8 cellular contexts compared by ENCODE assay signal in the genomic region with DNA sequence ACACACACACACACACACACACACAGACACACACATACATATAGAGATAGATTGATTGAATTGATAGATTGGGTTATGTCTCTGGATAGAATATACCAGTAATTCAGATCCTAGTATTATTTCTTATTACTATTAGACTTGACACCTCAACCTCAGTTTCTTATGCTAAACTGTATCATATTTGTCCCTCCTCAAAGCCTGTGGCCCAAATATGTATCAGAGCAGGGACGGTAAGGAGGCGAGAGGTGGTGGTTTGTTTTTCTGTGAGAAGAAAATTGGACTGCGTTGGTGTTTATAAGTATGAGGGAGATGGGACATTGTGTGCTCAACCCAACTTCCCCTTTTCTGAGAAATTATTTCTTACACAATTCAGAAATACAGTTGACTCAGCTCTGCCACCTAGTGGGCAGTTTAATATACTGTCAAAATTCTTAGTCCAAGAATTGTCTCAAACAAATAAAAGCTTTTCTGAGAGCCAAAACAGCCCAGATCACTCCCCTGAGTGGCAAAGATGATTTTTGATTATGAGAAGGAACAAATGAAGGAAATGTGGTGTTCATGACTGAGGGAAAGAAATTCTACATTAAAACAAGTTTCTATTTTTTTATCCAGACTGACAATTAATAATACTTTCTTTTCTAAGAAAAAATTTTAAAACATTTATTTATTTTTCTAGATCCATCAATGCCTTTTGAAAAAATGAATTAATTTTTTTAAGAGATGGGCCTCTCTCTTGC. TPM values are rescaled to one million over a fixed set of nuclear protein-coding genes. Genes with fewer than 3 reads are reported as not detected.
DNase-seq lines count a peak whose midpoint lies in the region; ATAC-seq and TF ChIP-seq lines count a peak whose summit lies in the region.

No MANE protein-coding gene starts in this region.

- under 1% methylated on average over 3 of the region's 3 CpGs for WGBS in thymus

- TF ChIP-seq CTCF in GM12865 (IDR thresholded peaks at IDR 0.05; ENCODE audit: insufficient read depth, low read depth, low read length, missing control alignments) (peak; percentile 47), nephron (IDR thresholded peaks at IDR 0.05; ENCODE audit: unreplicated experiment in 3 of 3) (peak; percentile 72 to 75 (median 73))

- H3K4me3 ChIP-seq in GM12865 (ENCODE audit: low read depth, low read length): no peak overlapping the region
- peak overlapping the region; percentile 45 for H3K4me3 ChIP-seq in thymus (ENCODE audit: low read length)

- DNase-seq in GM12865 (ENCODE audit: low read depth) (peak; percentile 91), KG1 (lab: John Stamatoyannopoulos, UW) (peak; percentile 88), OCI-M2 (lab: John Stamatoyannopoulos, UW; ENCODE audit: unreplicated experiment) (peak; percentile 59), fibroblast of gingiva (ENCODE audit: low read depth) (peak; percentile 86)
- peak; percentile 39 for DNase-seq in activated T-cell treated with anti-CD3 and anti-CD28 coated beads, Interleukin-2, amount 50 U/mL, for 1 hour

- no peak for ATAC-seq in GM18870 (IDR thresholded peaks at IDR 0.05; ENCODE audit: unreplicated experiment)

- no peaks in the 10 kb centered on the region for H3K36me3 Mint-ChIP-seq in nephron (ENCODE audit: low read depth)

- no peaks in the 10 kb centered on the region for H3K9me3 ChIP-seq in thymus (ENCODE audit: control insufficient read depth)

- H3K27ac Mint-ChIP-seq in nephron: peak overlapping the region; percentile 24 to 66 (median 44)

- H3K27me3 Mint-ChIP-seq in nephron (ENCODE audit: low read depth): no peaks in the 10 kb centered on the region

- H3K27me3 ChIP-seq in thymus (ENCODE audit: control insufficient read depth, insufficient read depth): no peaks in the 10 kb centered on the region

- H3K36me3 ChIP-seq in thymus (ENCODE audit: control insufficient read depth, insufficient read depth): no peaks in the 10 kb centered on the region

- H3K9me3 Mint-ChIP-seq in nephron: no peaks in the 10 kb centered on the region

- H3K27ac ChIP-seq in thymus (ENCODE audit: low read depth): peak overlapping the region; percentile 91

- H3K4me3 Mint-ChIP-seq in nephron: no peak overlapping the region

- H3K4me1 Mint-ChIP-seq in nephron: peaks cover 13% of the 10 kb centered on the region

- no peaks in the 10 kb centered on the region for H3K4me1 ChIP-seq in thymus (ENCODE audit: control insufficient read depth, insufficient read depth, low read length)

RNA-seq across cellular contexts. Expression of gene TXNIP, which starts 10.8 kb away (rescaled TPM):
- polyA plus RNA-seq in thymus: 1,022 TPM

RNA-seq across cellular contexts. Expression of gene HJV, which starts 14.3 kb away (rescaled TPM):
- 0.62 TPM for polyA plus RNA-seq in thymus

RNA-seq across cellular contexts. Expression of gene POLR3GL, which starts 42.7 kb away (rescaled TPM):
- 89.6 TPM for polyA plus RNA-seq in thymus

RNA-seq across cellular contexts. Expression of gene ANKRD34A, which starts 42.8 kb away (rescaled TPM):
- 0.89 TPM for polyA plus RNA-seq in thymus

RNA-seq across cellular contexts. Expression of gene LIX1L, which starts 49.4 kb away (rescaled TPM):
- polyA plus RNA-seq in thymus: 22.0 TPM

Comparison
In these comparisons a context has a peak if more than half of its experiments do, and no peak if none do; other contexts are left out.
1. DNase-seq: peak in every context shown above with its lines; median percentile 91 in GM12865; 88 in KG1; 86 in fibroblast of gingiva; 59 in OCI-M2; 39 in activated T-cell treated with anti-CD3 and anti-CD28 coated beads, Interleukin-2, amount 50 U/mL, for 1 hour.